Comparison of ENCODE assay signal across 1 cellular context in genomic region chr7:1914321-1914720, GRCh38.
TF ChIP-seq lines count a peak whose summit lies in the region.

No MANE protein-coding gene starts in this region.

TF ChIP-seq in IMR-90, 13 proteins besides CTCF, POLR2A, EP300 and RAD21:
- TF ChIP-seq ELK1 (IDR thresholded peaks at IDR 0.05; ENCODE audit: borderline replicate concordance, low read depth, low read length) (no peak), BHLHE40 (IDR thresholded peaks at IDR 0.05; ENCODE audit: low read depth, low read length) (no peak), NFE2L2 (IDR thresholded peaks at IDR 0.05; ENCODE audit: low read depth, low read length) (no peak), RFX5 (IDR thresholded peaks at IDR 0.05; ENCODE audit: low read depth, low read length) (no peak), MAZ (IDR thresholded peaks at IDR 0.05; ENCODE audit: borderline replicate concordance, low read depth, low read length) (no peak), USF2 (IDR thresholded peaks at IDR 0.05; ENCODE audit: low read depth, low read length) (no peak)
